Comparison of ENCODE assay signal across 8 cellular contexts in genomic region chr20:38633577-38634093, GRCh38. TPM values are rescaled to one million over a fixed set of nuclear protein-coding genes. Genes with fewer than 3 reads are reported as not detected.
DNase-seq lines count a peak whose midpoint lies in the region; ATAC-seq, FAIRE-seq and TF ChIP-seq lines count a peak whose summit lies in the region.

No MANE protein-coding gene starts in this region.

- no peak overlapping the region for H3K27ac ChIP-seq in thoracic aorta

- no peaks in the 10 kb centered on the region for H3K4me1 ChIP-seq in thoracic aorta (ENCODE audit: control insufficient read depth in 1 of 2, low read depth in 2 of 2)

- H3K27me3 Mint-ChIP-seq in nephron (ENCODE audit: low read depth): peaks cover 12% of the 10 kb centered on the region

- no peak overlapping the region for H3K4me3 ChIP-seq in epithelial cell of esophagus (ENCODE audit: low read length)
- H3K4me3 ChIP-seq in thoracic aorta: no peak overlapping the region

- no peak overlapping the region for H3K4me3 Mint-ChIP-seq in nephron

- H3K36me3 Mint-ChIP-seq in nephron (ENCODE audit: low read depth): no peaks in the 10 kb centered on the region

- H3K27ac Mint-ChIP-seq in nephron: no peak overlapping the region

- ATAC-seq in thoracic aorta (ENCODE audit: insufficient number of reproducible peaks, low FRiP score, low read depth) (no peak), HG03039 (IDR thresholded peaks at IDR 0.05; ENCODE audit: unreplicated experiment) (no peak)

- no peaks in the 10 kb centered on the region for H3K4me1 Mint-ChIP-seq in nephron

- H3K9me3 ChIP-seq in thoracic aorta: no peaks in the 10 kb centered on the region

- H3K9me3 Mint-ChIP-seq in nephron: no peaks in the 10 kb centered on the region

- FAIRE-seq in HTR-8/SVneo (lab: Jason Lieb, UNC): peak; percentile 88

- H3K27me3 ChIP-seq in thoracic aorta (replicated peaks; ENCODE audit: insufficient read depth): no peaks in the 10 kb centered on the region

- DNase-seq in GM03348 (ENCODE audit: low spot score): peak; percentile 86
- DNase-seq in HTR-8/SVneo (ENCODE audit: insufficient read length, low spot score): peak; percentile 90
- DNase-seq in NOMO-1 treated with dmso at 0.1 percent for 144 hours (lab: John Stamatoyannopoulos, UW; ENCODE audit: unreplicated experiment): peak; percentile 59
- DNase-seq in activated CD8-positive, alpha-beta memory T cell treated with anti-CD3 and anti-CD28 coated beads for 4 hours (ENCODE audit: low read depth in 2 of 2): peak; percentile 12 to 27
- peak; percentile 57 for DNase-seq in epithelial cell of esophagus (ENCODE audit: low read depth)
- no peak for DNase-seq in thoracic aorta (ENCODE audit: low spot score)

- TF ChIP-seq CTCF in epithelial cell of esophagus (IDR thresholded peaks at IDR 0.05; ENCODE audit: insufficient read depth, low read depth, low read length, missing control alignments) (peak; percentile 94), nephron (IDR thresholded peaks at IDR 0.05; ENCODE audit: unreplicated experiment in 3 of 3) (peak; percentile 71 to 81 (median 79)), thoracic aorta (IDR thresholded peaks at IDR 0.05) (peak; percentile 75)

- H3K36me3 ChIP-seq in thoracic aorta: no peaks in the 10 kb centered on the region

RNA-seq across cellular contexts. Expression of gene ARHGAP40, which starts 32.0 kb away (rescaled TPM):
- not detected for total RNA-seq in thoracic aorta

RNA-seq across cellular contexts. Expression of gene ADIG, which starts 52.6 kb away (rescaled TPM):
- total RNA-seq in thoracic aorta: not detected
